ENCODE assay signal across 11 cellular contexts in genomic region chr12:69476276-69477017, GRCh38. TPM values are rescaled to one million over a fixed set of nuclear protein-coding genes. Genes with fewer than 3 reads are reported as not detected.
DNase-seq lines count a peak whose midpoint lies in the region; ATAC-seq and TF ChIP-seq lines count a peak whose summit lies in the region.
"Had no signal": no experiment of that assay in that cellular context is flagged by ENCODE, and none has a peak within 500 bp of the region (broad histone marks: within the 10 kb centered on the region; RNA-seq: fewer than 3 reads in every experiment).

No MANE protein-coding gene starts in this region.

- H3K27me3 Mint-ChIP-seq in CD8-positive, alpha-beta memory T cell = no peaks in the 10 kb centered on the region

- peaks cover 0 to 8% (median 3%) of the 10 kb centered on the region in 3 donors for H3K36me3 Mint-ChIP-seq in CD8-positive, alpha-beta memory T cell

- intact Hi-C loops in Right ventricle myocardium superior (cut with DNase I) = loop anchor here (10.0 kb wide), 1 partner anchor 48 kb away; no protein-coding TSS in a partner anchor
- intact Hi-C loops in body of pancreas (cut with DNase I) = no loop called here

- H3K79me2 ChIP-seq in ACC112 (ENCODE audit: control insufficient read depth, insufficient read depth, low read length, unreplicated experiment) = peaks cover 88% of the 10 kb centered on the region

- POLR2A ChIA-PET in CD8-positive, alpha-beta memory T cell (lab: Charles Lee) = no interaction called here

- ATAC-seq in Right ventricle myocardium superior (ENCODE audit: poor library complexity) = peak; percentile 66
- no peak for ATAC-seq in HG03565 (IDR thresholded peaks at IDR 0.05; ENCODE audit: unreplicated experiment)
- ATAC-seq in body of pancreas = no peak
- ATAC-seq: activated CD8-positive, alpha-beta T cell treated with anti-CD3 and anti-CD28 coated beads, Interleukin-2, amount 10 ng/mL, durations not matched to agents 7 days and 5 days had no signal

- H3K9me3 Mint-ChIP-seq in CD8-positive, alpha-beta memory T cell = no peaks in the 10 kb centered on the region

- H3K27me3 ChIP-seq in ACC112 (ENCODE audit: insufficient read depth, low read length) (no peaks in the 10 kb centered on the region), body of pancreas (no peaks in the 10 kb centered on the region)
- H3K27me3 ChIP-seq in CD8-positive, alpha-beta memory T cell (ENCODE audit: insufficient read depth, low read length, poor library complexity, severe bottlenecking) = no peaks in the 10 kb centered on the region
- H3K27me3 ChIP-seq: BLaER1 treated with 17β-estradiol and CSF1 and Interleukin-3, amounts not matched to agents 10 nM and 100 nM; SJSA1 had no signal

- H3K4me1 ChIP-seq in ACC112 (ENCODE audit: control insufficient read depth, insufficient read depth, low read length, unreplicated experiment) (peaks cover 51% of the 10 kb centered on the region), body of pancreas (peaks cover 63% of the 10 kb centered on the region)
- peaks cover 20% of the 10 kb centered on the region for H3K4me1 ChIP-seq in CD8-positive, alpha-beta memory T cell (ENCODE audit: insufficient read depth, low read length)

- H2AFZ ChIP-seq in ACC112 (ENCODE audit: low read length, unreplicated experiment) = no peak overlapping the region

- no peak for TF ChIP-seq POLR2A in body of pancreas (IDR thresholded peaks at IDR 0.05)

- H3K4me3 Mint-ChIP-seq in CD8-positive, alpha-beta memory T cell = no peak overlapping the region
- H3K4me3 Mint-ChIP-seq: activated CD8-positive, alpha-beta T cell treated with anti-CD3 and anti-CD28 coated beads, Interleukin-2, amount 10 ng/mL, durations not matched to agents 7 days and 5 days had no signal

- no peaks in the 10 kb centered on the region for H3K9me3 ChIP-seq in body of pancreas
- H3K9me3 ChIP-seq in CD8-positive, alpha-beta memory T cell (ENCODE audit: low read length) = no peaks in the 10 kb centered on the region
- H3K9me3 ChIP-seq: SJSA1 had no signal

- 44 to 56% methylated on average over 6 of the region's 6 CpGs for WGBS in body of pancreas, 2 donors

- H3K27ac ChIP-seq in ACC112 (ENCODE audit: low read depth, low read length) = peak overlapping the region; percentile 81
- peak overlapping the region in 1 of 4 donors; percentile 31 for H3K27ac ChIP-seq in body of pancreas
- H3K27ac ChIP-seq in CD8-positive, alpha-beta memory T cell (ENCODE audit: low read depth, low read length) = no peak overlapping the region
- H3K27ac ChIP-seq: BLaER1 treated with 17β-estradiol and CSF1 and Interleukin-3, amounts not matched to agents 10 nM and 100 nM had no signal

- H3K36me3 ChIP-seq in ACC112 (ENCODE audit: insufficient read depth, low read length) (0 out of 2 replicates have a peak, but pooled peaks cover 3% of the 10 kb centered on the region), body of pancreas (replicated peaks in 1 of 2; ENCODE audit: insufficient read depth in 1 of 2, low read depth in 2 of 2) (no peaks in the 10 kb centered on the region)
- no peaks in the 10 kb centered on the region for H3K36me3 ChIP-seq in CD8-positive, alpha-beta memory T cell (ENCODE audit: insufficient read depth, low read length)

- peak overlapping the region; percentile 73 for H3K4me3 ChIP-seq in ACC112 (ENCODE audit: low read depth, low read length)
- H3K4me3 ChIP-seq in body of pancreas = no peak overlapping the region
- no peak overlapping the region for H3K4me3 ChIP-seq in CD8-positive, alpha-beta memory T cell (ENCODE audit: low read length)
- H3K4me3 ChIP-seq: BLaER1 treated with 17β-estradiol and CSF1 and Interleukin-3, amounts not matched to agents 10 nM and 100 nM; SJSA1 had no signal

- TF ChIP-seq CTCF in body of pancreas (IDR thresholded peaks at IDR 0.05) = no peak

- H3K4me1 Mint-ChIP-seq in CD8-positive, alpha-beta memory T cell = peaks cover 53 to 82% (median 81%) of the 10 kb centered on the region in 3 donors

- peak; percentile 71 for DNase-seq in NCI-H82 (lab: John Stamatoyannopoulos, UW)
- DNase-seq in Right ventricle myocardium superior = no peak
- DNase-seq in pons (ENCODE audit: low spot score) = peak; percentile 42
- DNase-seq in activated CD8-positive, alpha-beta memory T cell treated with anti-CD3 and anti-CD28 coated beads, Interleukin-2, amount 50 U/mL, for 48 hours = no peak
- no peak for DNase-seq in body of pancreas
- no peak for DNase-seq in CD8-positive, alpha-beta memory T cell
- DNase-seq: activated CD8-positive, alpha-beta T cell treated with anti-CD3 and anti-CD28 coated beads, Interleukin-2, amount 10 ng/mL, durations not matched to agents 7 days and 5 days had no signal

- H3K27ac Mint-ChIP-seq in CD8-positive, alpha-beta memory T cell = peak overlapping the region in 2 of 8 donors; percentile 26 to 27
- H3K27ac Mint-ChIP-seq: activated CD8-positive, alpha-beta T cell treated with anti-CD3 and anti-CD28 coated beads, Interleukin-2, amount 10 ng/mL, durations not matched to agents 7 days and 5 days had no signal

- CTCF ChIA-PET in CD8-positive, alpha-beta memory T cell (lab: Charles Lee) = no interaction called here

RNA-seq across cellular contexts. Expression of gene FRS2, which starts 6.3 kb away (rescaled TPM):
- total RNA-seq in Right ventricle myocardium superior (18.0 TPM), body of pancreas (10 to 100 TPM in 1 of 2 donors, 1 to 10 TPM in 1; 4.9 to 14.3 TPM)
- total RNA-seq in CD8-positive, alpha-beta memory T cell = 10 to 100 TPM in 1 of 2 experiments, 1 to 10 TPM in 1; 9.8 to 13.1 TPM
- polyA plus RNA-seq in CD8-positive, alpha-beta memory T cell = 9.1 TPM

Comparison
In these comparisons a context has a peak if more than half of its experiments do, and no peak if none do; other contexts are left out.
1. DNase-seq: peak in NCI-H82 (single experiment) and pons (single experiment); none in Right ventricle myocardium superior (single experiment), activated CD8-positive, alpha-beta memory T cell treated with anti-CD3 and anti-CD28 coated beads, Interleukin-2, amount 50 U/mL, for 48 hours (single experiment), body of pancreas (0 of 4) and CD8-positive, alpha-beta memory T cell (0 of 5).